Comparison of ENCODE assay signal across 26 cellular contexts in genomic region chrX:104670051-104670450, GRCh38.
"Had no signal": no experiment of that assay in that cellular context is flagged by ENCODE, and none has a peak within 500 bp of the region (broad histone marks: within the 10 kb centered on the region; RNA-seq: fewer than 3 reads in every experiment).

No MANE protein-coding gene starts in this region.

- H3K27ac ChIP-seq: lower lobe of right lung, neural progenitor cell, neutrophil, right atrium auricular region, skin epidermis, spleen, tibial nerve, uterus had no signal

- H3K27me3 ChIP-seq: neural progenitor cell, neutrophil, right atrium auricular region, spleen, tibial nerve had no signal

- ATAC-seq: left colon; left ventricle myocardium superior; lower lobe of right lung; natural killer cell; sciatic nerve; stimulated activated effector memory CD8-positive, alpha-beta T cell treated with anti-CD3 and anti-CD28 coated beads, Interleukin-12 subunit alpha, Interleukin-12 subunit beta, amount 100 ng/mL, for 72 hours had no signal

- H3K9me3 ChIP-seq: lower lobe of right lung, neutrophil, right atrium auricular region, tibial nerve, uterus had no signal

- H3K4me1 ChIP-seq: lower lobe of right lung, neural progenitor cell, right atrium auricular region, spleen, tibial nerve, uterus had no signal

- DNase-seq: head of caudate nucleus; hypothalamus; immature natural killer cell; kidney; left colon; left ventricle myocardium superior; lower lobe of right lung; mammary epithelial cell; mesenchymal stem cell; naive B cell; natural killer cell; nephron progenitor cell; occipital lobe; spleen; stimulated activated CD4-positive, alpha-beta T cell treated with anti-CD3 and anti-CD28 coated beads, Interleukin-4, amount 100 ng/mL, for 24 hours; stimulated activated naive CD4-positive, alpha-beta T cell; substantia nigra; uterus had no signal

- H3K4me3 ChIP-seq: lower lobe of right lung, neural progenitor cell, right atrium auricular region, skin epidermis, spleen, tibial nerve, uterus had no signal

- H3K36me3 ChIP-seq: lower lobe of right lung, neural progenitor cell, neutrophil, right atrium auricular region, spleen, tibial nerve, uterus had no signal

- FAIRE-seq: islet of Langerhans, kidney had no signal
